8 cellular contexts compared by ENCODE assay signal in the genomic region with DNA sequence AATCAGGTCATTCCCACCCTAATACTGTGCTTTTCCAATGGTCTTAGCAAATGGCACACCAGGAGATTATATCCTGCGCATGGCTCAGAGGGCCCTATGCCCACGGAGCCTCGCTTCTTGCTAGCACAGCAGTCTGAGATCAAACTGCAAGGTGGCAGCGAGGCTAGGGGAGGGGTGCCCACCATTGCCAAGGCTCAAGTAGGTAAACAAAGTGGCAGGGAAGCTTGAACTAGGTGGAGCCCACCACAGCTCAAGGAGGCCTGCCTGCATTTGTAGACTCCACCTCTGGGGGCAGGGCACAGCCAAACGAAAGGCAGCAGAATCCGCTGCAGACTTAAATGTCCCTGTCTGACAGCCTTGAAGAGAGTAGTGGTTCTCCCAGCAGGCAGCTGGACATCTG. TPM values are rescaled to one million over a fixed set of nuclear protein-coding genes. Genes with fewer than 3 reads are reported as not detected.
"Had no signal": no experiment of that assay in that cellular context is flagged by ENCODE, and none has a peak within 500 bp of the region (broad histone marks: within the 10 kb centered on the region; RNA-seq: fewer than 3 reads in every experiment).

No MANE protein-coding gene starts in this region.

RNA-seq across cellular contexts. Expression of a gene that starts 23.5 kb away (rescaled TPM):
- total RNA-seq: stomach, thyroid gland, tibial nerve, transverse colon, upper lobe of right lung, ureter, vagina had no signal
- polyA plus RNA-seq: urinary bladder had no signal
